8 cellular contexts compared by ENCODE assay signal in genomic region chr21:45644041-45644906, GRCh38. TPM values are rescaled to one million over a fixed set of nuclear protein-coding genes. Genes with fewer than 3 reads are reported as not detected.
DNase-seq lines count a peak whose midpoint lies in the region; ATAC-seq and TF ChIP-seq lines count a peak whose summit lies in the region.

No MANE protein-coding gene starts in this region.

- peak overlapping the region; percentile 66 for H3K9ac ChIP-seq in NT2/D1 (ENCODE audit: insufficient read length, low read depth)

- peaks cover 29% of the 10 kb centered on the region for H3K27me3 ChIP-seq in NT2/D1 (ENCODE audit: insufficient read depth, insufficient read length)
- H3K27me3 ChIP-seq in dorsolateral prefrontal cortex: peaks cover 0 to 62% (median 10%) of the 10 kb centered on the region in 45 donors

- H3K9me3 ChIP-seq in NT2/D1 (ENCODE audit: insufficient read depth, low read length): peaks cover 10% of the 10 kb centered on the region; the same call in 1 of the 2 replicates

- H3K36me3 Mint-ChIP-seq in osteocyte (ENCODE audit: unreplicated experiment): no peaks in the 10 kb centered on the region

- H3K4me1 ChIP-seq in NT2/D1 (ENCODE audit: insufficient read depth, insufficient read length): peaks cover 24% of the 10 kb centered on the region

- peaks cover 24% of the 10 kb centered on the region for H3K4me1 Mint-ChIP-seq in osteocyte (ENCODE audit: unreplicated experiment)

- no peaks in the 10 kb centered on the region for H3K9me3 Mint-ChIP-seq in osteocyte (ENCODE audit: unreplicated experiment)

- intact Hi-C loops in dorsolateral prefrontal cortex (cut with DNase I): loop anchor here in 1 of 2 donors (10.0 kb wide), 1 partner anchor 89 kb away; no protein-coding TSS in a partner anchor

- DNase-seq in NCI-H510A treated with DMSO at 0.1 percent for 48 hours (lab: John Stamatoyannopoulos, UW) (peak; percentile 18), NCI-H510A (lab: John Stamatoyannopoulos, UW) (no peak), NT2/D1 (ENCODE audit: low read depth, low spot score) (no peak), dorsolateral prefrontal cortex (no peak), osteocyte (ENCODE audit: extremely low spot score, unreplicated experiment) (no peak), NCI-H2029 treated with DMSO at 0.1 percent for 48 hours (lab: John Stamatoyannopoulos, UW) (no peak)

- peaks cover 14% of the 10 kb centered on the region for H3K27me3 Mint-ChIP-seq in osteocyte (ENCODE audit: unreplicated experiment)

- TF ChIP-seq CTCF in dorsolateral prefrontal cortex (IDR thresholded peaks at IDR 0.05 in 54 of 56, conservative IDR thresholded peaks at IDR 0.05 in 2 of 56; ENCODE audit: low read depth in 1 of 56, partially characterized antibody in 56 of 56): no peak
- no peak for TF ChIP-seq CTCF in osteocyte (IDR thresholded peaks at IDR 0.05)

- H3K27ac ChIP-seq in dorsolateral prefrontal cortex: peak overlapping the region in 1 of 59 donors; percentile 32

- H3K36me3 ChIP-seq in NT2/D1 (ENCODE audit: insufficient read depth, insufficient read length, low read length): no peaks in the 10 kb centered on the region

- peak overlapping the region; percentile 73 for H3K4me3 Mint-ChIP-seq in osteocyte (ENCODE audit: unreplicated experiment)

- no peak overlapping the region for H3K27ac Mint-ChIP-seq in osteocyte (ENCODE audit: unreplicated experiment)

- H3K4me3 ChIP-seq in NT2/D1 (ENCODE audit: insufficient read length, low read depth) (peak overlapping the region; percentile 52), dorsolateral prefrontal cortex (peak overlapping the region in 57 of 59 donors; percentile 26 to 74 (median 51))

- ATAC-seq in HG03571 (IDR thresholded peaks at IDR 0.05; ENCODE audit: unreplicated experiment): no peak
- no peak for ATAC-seq in HG02798 (IDR thresholded peaks at IDR 0.05; ENCODE audit: poor library complexity, unreplicated experiment)

RNA-seq across cellular contexts. Expression of gene PCBP3, which starts 0.7 kb away (rescaled TPM):
- total RNA-seq in dorsolateral prefrontal cortex (10 to 100 TPM; 11.0 to 29.9 (median 17.9) TPM), osteocyte (7.6 and 9.0 TPM in 2 replicates)
